In genomic region chr19:18386543-18387251, GRCh38 we compare ENCODE assay signal across 6 cellular contexts. TPM values are rescaled to one million over a fixed set of nuclear protein-coding genes. Genes with fewer than 3 reads are reported as not detected.
DNase-seq lines count a peak whose midpoint lies in the region; FAIRE-seq and TF ChIP-seq lines count a peak whose summit lies in the region.

No MANE protein-coding gene starts in this region.

- DNase-seq in breast epithelium (ENCODE audit: low spot score in 2 of 2) (no peak), DMS153 (lab: John Stamatoyannopoulos, UW) (no peak), NCI-H1417 treated with DMSO at 0.1 percent for 48 hours (lab: John Stamatoyannopoulos, UW) (no peak), urothelium cell line (ENCODE audit: low spot score) (no peak)

- peak overlapping the region; percentile 15; the same call in 1 of the 2 replicates for H3K4me3 ChIP-seq in GM08714 (ENCODE audit: low read length)
- peak overlapping the region; percentile 30 to 59 (median 46) for H3K4me3 ChIP-seq in breast epithelium
- H3K4me3 ChIP-seq in neuron (ENCODE audit: low read length): peak overlapping the region; percentile 0

- no peaks in the 10 kb centered on the region for H3K9me3 ChIP-seq in breast epithelium
- H3K9me3 ChIP-seq in neuron (ENCODE audit: low read length): no peaks in the 10 kb centered on the region

- no peak for TF ChIP-seq CTCF in breast epithelium (IDR thresholded peaks at IDR 0.05)

- H3K27ac ChIP-seq in breast epithelium: peak overlapping the region; percentile 19 to 36

- H3K27me3 ChIP-seq in breast epithelium: no peaks in the 10 kb centered on the region
- H3K27me3 ChIP-seq in neuron (ENCODE audit: insufficient read depth, low read length): no peaks in the 10 kb centered on the region

- no peak for FAIRE-seq in urothelium cell line (lab: Jason Lieb, UNC)

- no peak for TF ChIP-seq POLR2A in breast epithelium (IDR thresholded peaks at IDR 0.05)

- intact Hi-C loops in breast epithelium (cut with DNase I; ENCODE audit: low total_unique reads): loop anchor here (10.0 kb wide), 1 partner anchor 1852 kb away; no protein-coding TSS in a partner anchor

- H2AFZ ChIP-seq in neuron (ENCODE audit: low read depth, low read length): no peak overlapping the region

- H3K4me1 ChIP-seq in breast epithelium: no peaks in the 10 kb centered on the region
- peaks cover 6% of the 10 kb centered on the region for H3K4me1 ChIP-seq in neuron (ENCODE audit: insufficient read depth, low read length)

- H3K36me3 ChIP-seq in breast epithelium (no peaks in the 10 kb centered on the region), neuron (ENCODE audit: insufficient read depth, low read length) (no peaks in the 10 kb centered on the region)

RNA-seq across cellular contexts. Expression of gene GDF15, which starts 0.7 kb away (rescaled TPM):
- total RNA-seq in breast epithelium: 10 to 100 TPM in 1 of 3 donors, 1 to 10 TPM in 2; 2.7 to 60.3 (median 9.2) TPM

RNA-seq across cellular contexts. Expression of gene LRRC25, which starts 10.7 kb away (rescaled TPM):
- 10 to 100 TPM in 1 of 3 donors, 1 to 10 TPM in 2; 3.9 to 27.2 (median 7.2) TPM for total RNA-seq in breast epithelium

RNA-seq across cellular contexts. Expression of gene SSBP4, which starts 32.5 kb away (rescaled TPM):
- 10 to 100 TPM; 29.4 to 71.8 (median 46.7) TPM for total RNA-seq in breast epithelium

RNA-seq across cellular contexts. Expression of gene PGPEP1, which starts 46.3 kb away (rescaled TPM):
- 10 to 100 TPM; 22.5 to 29.2 (median 25.9) TPM for total RNA-seq in breast epithelium

RNA-seq across cellular contexts. Expression of gene ISYNA1, which starts 51.2 kb away (rescaled TPM):
- 10 to 100 TPM in 2 of 3 donors, 1 to 10 TPM in 1; 7.4 to 42.9 (median 40.2) TPM for total RNA-seq in breast epithelium
